In the genomic region with DNA sequence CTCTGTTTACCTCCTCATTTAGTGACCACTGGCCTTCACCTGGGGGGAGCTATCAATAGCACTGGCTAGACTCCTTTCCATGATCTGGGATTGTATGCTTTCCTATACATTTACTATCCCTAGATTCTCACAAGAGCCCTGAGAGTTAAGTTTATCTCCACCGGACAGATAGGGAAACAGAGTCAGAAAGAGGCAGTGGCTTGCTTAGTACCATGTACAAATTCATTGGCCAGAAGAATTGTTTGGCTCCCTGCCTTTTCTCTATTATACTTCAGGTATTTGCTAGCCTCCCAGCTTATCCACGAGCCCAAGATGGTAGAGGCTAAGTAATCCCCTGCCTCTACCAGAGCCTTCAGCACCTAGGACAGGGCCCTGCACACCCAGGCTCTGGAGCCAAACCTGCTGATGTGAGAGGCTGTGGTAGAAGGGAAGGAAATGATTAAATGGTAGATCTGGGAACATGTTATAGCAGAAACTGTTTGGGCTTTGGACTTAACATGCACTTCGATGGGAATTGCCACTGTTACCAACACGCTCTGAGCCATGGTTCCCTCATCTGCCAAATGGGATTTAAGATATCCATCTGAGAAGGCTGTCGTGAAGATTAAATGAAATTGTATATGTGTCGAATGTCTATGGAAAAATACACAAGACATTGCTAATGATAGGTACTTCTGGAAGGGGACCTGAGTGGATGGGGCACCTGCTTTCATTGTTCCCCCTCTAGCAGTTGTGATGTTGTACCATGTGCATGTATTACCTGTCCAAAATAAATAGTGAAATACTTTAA, we compare ENCODE assay signal across 1 cellular context.
TF ChIP-seq lines count a peak whose summit lies in the region.

No MANE protein-coding gene starts in this region.

TF ChIP-seq in GM12878, 131 proteins besides CTCF, POLR2A, EP300 and RAD21:
- TF ChIP-seq, protein P1, sequence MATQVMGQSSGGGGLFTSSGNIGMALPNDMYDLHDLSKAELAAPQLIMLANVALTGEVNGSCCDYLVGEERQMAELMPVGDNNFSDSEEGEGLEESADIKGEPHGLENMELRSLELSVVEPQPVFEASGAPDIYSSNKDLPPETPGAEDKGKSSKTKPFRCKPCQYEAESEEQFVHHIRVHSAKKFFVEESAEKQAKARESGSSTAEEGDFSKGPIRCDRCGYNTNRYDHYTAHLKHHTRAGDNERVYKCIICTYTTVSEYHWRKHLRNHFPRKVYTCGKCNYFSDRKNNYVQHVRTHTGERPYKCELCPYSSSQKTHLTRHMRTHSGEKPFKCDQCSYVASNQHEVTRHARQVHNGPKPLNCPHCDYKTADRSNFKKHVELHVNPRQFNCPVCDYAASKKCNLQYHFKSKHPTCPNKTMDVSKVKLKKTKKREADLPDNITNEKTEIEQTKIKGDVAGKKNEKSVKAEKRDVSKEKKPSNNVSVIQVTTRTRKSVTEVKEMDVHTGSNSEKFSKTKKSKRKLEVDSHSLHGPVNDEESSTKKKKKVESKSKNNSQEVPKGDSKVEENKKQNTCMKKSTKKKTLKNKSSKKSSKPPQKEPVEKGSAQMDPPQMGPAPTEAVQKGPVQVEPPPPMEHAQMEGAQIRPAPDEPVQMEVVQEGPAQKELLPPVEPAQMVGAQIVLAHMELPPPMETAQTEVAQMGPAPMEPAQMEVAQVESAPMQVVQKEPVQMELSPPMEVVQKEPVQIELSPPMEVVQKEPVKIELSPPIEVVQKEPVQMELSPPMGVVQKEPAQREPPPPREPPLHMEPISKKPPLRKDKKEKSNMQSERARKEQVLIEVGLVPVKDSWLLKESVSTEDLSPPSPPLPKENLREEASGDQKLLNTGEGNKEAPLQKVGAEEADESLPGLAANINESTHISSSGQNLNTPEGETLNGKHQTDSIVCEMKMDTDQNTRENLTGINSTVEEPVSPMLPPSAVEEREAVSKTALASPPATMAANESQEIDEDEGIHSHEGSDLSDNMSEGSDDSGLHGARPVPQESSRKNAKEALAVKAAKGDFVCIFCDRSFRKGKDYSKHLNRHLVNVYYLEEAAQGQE (IDR thresholded peaks at IDR 0.05; ENCODE audit: low read depth, low read length), result peak; percentile 93
- no peak for TF ChIP-seq FOS (IDR thresholded peaks at IDR 0.05; ENCODE audit: borderline replicate concordance, extremely low read depth, insufficient read length)
TF ChIP-seq in GM12878: peak in this region for 1.
